ENCODE assay signal across 8 cellular contexts in the genomic region with DNA sequence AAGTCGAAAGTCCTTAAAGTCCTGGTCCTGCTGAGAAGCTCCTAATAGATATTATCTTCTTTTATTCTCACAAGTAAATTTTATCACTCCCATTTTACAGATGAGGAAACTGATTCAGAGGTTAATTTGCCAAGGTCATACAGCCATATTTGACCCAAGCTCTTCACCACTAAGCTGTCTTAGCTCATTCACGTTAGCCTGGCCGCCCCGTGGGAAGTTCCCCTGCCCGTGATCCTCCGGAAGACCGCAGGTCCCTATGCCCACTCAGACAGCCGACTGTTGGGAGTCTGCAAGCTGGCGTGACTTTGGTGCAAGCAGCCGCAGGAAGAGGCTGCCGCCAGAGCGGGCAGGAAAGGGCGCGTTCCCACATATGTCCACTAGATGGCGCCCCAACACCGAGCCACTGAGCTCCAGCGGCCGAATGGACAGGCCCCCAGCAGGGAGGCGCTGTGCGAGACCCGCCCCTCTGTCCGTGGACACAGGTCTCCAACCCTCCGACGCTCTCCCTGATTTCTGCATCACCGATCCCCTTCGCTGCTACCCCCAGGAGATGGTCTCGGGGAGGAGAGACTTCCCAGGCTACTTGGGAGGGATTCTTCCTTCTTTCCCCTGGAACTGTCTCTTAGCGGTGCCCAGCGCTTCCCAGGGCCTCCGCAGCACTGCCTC. TPM values are rescaled to one million over a fixed set of nuclear protein-coding genes. Genes with fewer than 3 reads are reported as not detected.
DNase-seq lines count a peak whose midpoint lies in the region; ATAC-seq and TF ChIP-seq lines count a peak whose summit lies in the region.

No MANE protein-coding gene starts in this region.

- peak; percentile 98 for TF ChIP-seq CTCF in Panc1 (IDR thresholded peaks at IDR 0.05)

- H3K4me3 Mint-ChIP-seq in naive thymus-derived CD4-positive, alpha-beta T cell, result peak overlapping the region in 9 of 10 donors; percentile 52 to 83 (median 69)

- intact Hi-C loops in Panc1 (cut with micrococcal nuclease; ENCODE audit: unreplicated experiment), result loop anchor here (1.0 to 2.0 kb wide), 2 partner anchors 187 to 268 kb away; partner anchors contain the start of gene PCDH1
- intact Hi-C loops in naive thymus-derived CD4-positive, alpha-beta T cell (cut with micrococcal nuclease), result loop anchor here (1.0 to 10.0 kb wide), 17 partner anchors 9 to 1007 kb away; partner anchors contain the start of genes RNF14 (in 2 of the 2), ARAP3 (in 1 of the 2), FCHSD1 (in 1 of the 2) and GNPDA1 (in 1 of the 2)

- H3K4me1 Mint-ChIP-seq in naive thymus-derived CD4-positive, alpha-beta T cell, result peaks cover 13 to 28% (median 16%) of the 10 kb centered on the region in 7 donors

- H3K9me3 ChIP-seq in Panc1 (ENCODE audit: control insufficient read depth, insufficient read depth, low read depth, low read length), result no peaks in the 10 kb centered on the region
- no peaks in the 10 kb centered on the region for H3K9me3 ChIP-seq in naive thymus-derived CD4-positive, alpha-beta T cell (ENCODE audit: control insufficient read depth in 2 of 3, low read length in 3 of 3)

- POLR2A ChIA-PET in Panc1 (lab: Charles Lee), result interaction anchor here (0.7 kb wide), 1 partner anchor 256 kb away, joined by 3 read pairs; no protein-coding TSS in a partner anchor
- POLR2A ChIA-PET in naive thymus-derived CD4-positive, alpha-beta T cell (lab: Charles Lee), result interaction anchor here (0.8 to 3.3 kb wide), 10 partner anchors 9 to 417 kb away, joined by 3 to 25 read pairs (median 6); partner anchors contain the start of genes ARAP3, DELE1, HDAC3 and PCDH1

- H3K9me3 Mint-ChIP-seq in naive thymus-derived CD4-positive, alpha-beta T cell, result no peaks in the 10 kb centered on the region

- H3K4me3 ChIP-seq in Panc1 (ENCODE audit: low read depth in 2 of 2, low read length in 2 of 2), result peak overlapping the region; percentile 30 to 67
- H3K4me3 ChIP-seq in naive thymus-derived CD4-positive, alpha-beta T cell (ENCODE audit: low read length), result peak overlapping the region; percentile 48

- CTCF ChIA-PET in Panc1 (lab: Charles Lee), result interaction anchor here (0.9 to 2.4 kb wide), 6 partner anchors 15 to 277 kb away, joined by 3 to 30 read pairs (median 4); partner anchors contain the start of gene RNF14
- CTCF ChIA-PET in naive thymus-derived CD4-positive, alpha-beta T cell (lab: Charles Lee), result interaction anchor here (0.6 to 8.1 kb wide), 28 partner anchors 9 to 451 kb away, joined by 3 to 143 read pairs (median 4); partner anchors contain the start of genes ARAP3, FCHSD1, PCDH1 and PCDH12

- H3K27ac ChIP-seq in Panc1 (ENCODE audit: low read length), result no peak overlapping the region
- H3K27ac ChIP-seq in naive thymus-derived CD4-positive, alpha-beta T cell (ENCODE audit: low read depth, low read length), result no peak overlapping the region

- in situ Hi-C loops in Panc1 (cut with HindIII; ENCODE audit: low pct_unique_long_range_greater_than_20kb, low sequenced_read_pairs), result no loop called here

- no TSS peak for BruUV-seq in Panc1 (replicated peaks; lab: Mats Ljungman, UMichigan)

- no peaks in the 10 kb centered on the region for H3K4me1 ChIP-seq in Panc1 (ENCODE audit: control insufficient read depth, insufficient read depth, low read length)
- peaks cover 12 to 16% of the 10 kb centered on the region in 2 donors for H3K4me1 ChIP-seq in naive thymus-derived CD4-positive, alpha-beta T cell (ENCODE audit: control insufficient read depth in 2 of 2, insufficient read depth in 2 of 2, low read length in 2 of 2)

- peaks cover 3% of the 10 kb centered on the region for H3K27me3 ChIP-seq in Panc1 (ENCODE audit: control insufficient read depth, insufficient read depth, low read length)
- H3K27me3 ChIP-seq in naive thymus-derived CD4-positive, alpha-beta T cell (ENCODE audit: control insufficient read depth in 2 of 2, insufficient read depth in 2 of 2, low read length in 2 of 2), result no peaks in the 10 kb centered on the region

- peaks cover 0 to 27% (median 11%) of the 10 kb centered on the region in 5 donors for H3K27me3 Mint-ChIP-seq in naive thymus-derived CD4-positive, alpha-beta T cell

- ATAC-seq in GM21360 (IDR thresholded peaks at IDR 0.05; ENCODE audit: unreplicated experiment), result peak; percentile 82
- peak; percentile 93 for ATAC-seq in Panc1
- ATAC-seq in naive thymus-derived CD4-positive, alpha-beta T cell, result peak; percentile 94

- H3K27ac Mint-ChIP-seq in naive thymus-derived CD4-positive, alpha-beta T cell, result peak overlapping the region in 4 of 9 donors; percentile 2 to 60 (median 48)

- no peaks in the 10 kb centered on the region for H3K36me3 ChIP-seq in Panc1 (ENCODE audit: control insufficient read depth, insufficient read depth, low read length)
- H3K36me3 ChIP-seq in naive thymus-derived CD4-positive, alpha-beta T cell (ENCODE audit: control insufficient read depth in 2 of 3, insufficient read depth in 3 of 3, low read length in 3 of 3), result no peaks in the 10 kb centered on the region

- no peaks in the 10 kb centered on the region for H3K36me3 Mint-ChIP-seq in naive thymus-derived CD4-positive, alpha-beta T cell

- peak; percentile 90 for DNase-seq in D341Med (ENCODE audit: low spot score)
- DNase-seq in HUDEP-2 (lab: John Stamatoyannopoulos, UW; ENCODE audit: unreplicated experiment in 76 of 76), result peak in 71 of 76 experiments; percentile 2 to 83 (median 51)
- peak; percentile 50 for DNase-seq in Panc1 (ENCODE audit: low read depth, low spot score)
- peak; percentile 79 for DNase-seq in activated T-helper 1 cell treated with Interleukin-2 at 50 U/mL for 16 hours (ENCODE audit: low read depth)
- DNase-seq in fibroblast of gingiva (ENCODE audit: low read depth), result peak; percentile 60
- peak; percentile 59 to 91 (median 78) for DNase-seq in naive thymus-derived CD4-positive, alpha-beta T cell
- peak; percentile 68 for DNase-seq in stimulated activated CD8-positive, alpha-beta memory T cell treated with anti-CD3 and anti-CD28 coated beads, Interleukin-7, amount 100 ng/mL, for 4 hours (ENCODE audit: low read depth in 2 of 2)

RNA-seq across cellular contexts. Expression of gene ARAP3, which starts 10.0 kb away (rescaled TPM):
- total RNA-seq in Panc1 (2021; ENCODE audit: unreplicated experiment), result 2.5 TPM
- polyA plus RNA-seq in Panc1 (2012; ENCODE audit: insufficient read length), result 3.3 TPM
- total RNA-seq in naive thymus-derived CD4-positive, alpha-beta T cell, result 10 to 100 TPM in 2 of 5 experiments, 1 to 10 TPM in 3; 1.0 to 15.3 (median 9.8) TPM
- not detected for polyA plus RNA-seq in naive thymus-derived CD4-positive, alpha-beta T cell

RNA-seq across cellular contexts. Expression of gene FCHSD1, which starts 40.8 kb away (rescaled TPM):
- total RNA-seq in Panc1 (2021; ENCODE audit: unreplicated experiment), result 32.8 TPM
- polyA plus RNA-seq in Panc1 (2012; ENCODE audit: insufficient read length), result 30.6 TPM
- total RNA-seq in naive thymus-derived CD4-positive, alpha-beta T cell, result 10 to 100 TPM; 69.6 to 96.1 (median 92.3) TPM
- polyA plus RNA-seq in naive thymus-derived CD4-positive, alpha-beta T cell, result 1 to 10 TPM; 4.9 to 7.7 TPM

RNA-seq across cellular contexts. Expression of gene RELL2, which starts 55.2 kb away (rescaled TPM):
- 13.3 TPM for total RNA-seq in Panc1 (2021; ENCODE audit: unreplicated experiment)
- polyA plus RNA-seq in Panc1 (2012; ENCODE audit: insufficient read length), result 18.5 TPM
- total RNA-seq in naive thymus-derived CD4-positive, alpha-beta T cell, result 10 to 100 TPM; 14.3 to 21.7 (median 17.5) TPM
- 1 to 10 TPM; 1.8 to 3.4 TPM for polyA plus RNA-seq in naive thymus-derived CD4-positive, alpha-beta T cell

RNA-seq across cellular contexts. Expression of gene HDAC3, which starts 55.4 kb away (rescaled TPM):
- total RNA-seq in Panc1 (2021; ENCODE audit: unreplicated experiment), result 75.5 TPM
- polyA plus RNA-seq in Panc1 (2012; ENCODE audit: insufficient read length), result 69.6 TPM
- 10 to 100 TPM; 70.0 to 92.8 (median 79.0) TPM for total RNA-seq in naive thymus-derived CD4-positive, alpha-beta T cell
- 100 to 1,000 TPM; 100 to 102 TPM for polyA plus RNA-seq in naive thymus-derived CD4-positive, alpha-beta T cell
